ENCODE assay signal across 11 cellular contexts in genomic region chr11:100830978-100831732, GRCh38.
DNase-seq lines count a peak whose midpoint lies in the region; TF ChIP-seq lines count a peak whose summit lies in the region.
"Had no signal": no experiment of that assay in that cellular context is flagged by ENCODE, and none has a peak within 500 bp of the region (broad histone marks: within the 10 kb centered on the region; RNA-seq: fewer than 3 reads in every experiment).

No MANE protein-coding gene starts in this region.

- H4K91ac ChIP-seq in H9 (ENCODE audit: insufficient read length, low read depth, low read length), result no peak overlapping the region

- no peaks in the 10 kb centered on the region for H3K23me2 ChIP-seq in H9 (ENCODE audit: insufficient read length, low read depth, low read length, poor library complexity, severe bottlenecking)

- H3K4me3 ChIP-seq in cardiac muscle cell (no peak overlapping the region), skeletal muscle cell (ENCODE audit: low read depth, low read length) (no peak overlapping the region)

- H4K8ac ChIP-seq in H9 (replicated peaks; ENCODE audit: insufficient read length, low read depth, low read length), result no peak overlapping the region

- H3K56ac ChIP-seq in H9 (ENCODE audit: insufficient read length, low read depth, low read length), result no peak overlapping the region

- H2AK5ac ChIP-seq in H9 (ENCODE audit: insufficient read length, low read length), result no peak overlapping the region

- no peak overlapping the region for H2BK5ac ChIP-seq in H9 (ENCODE audit: insufficient read length, low read length)

- no peak overlapping the region for H3K4ac ChIP-seq in H9 (ENCODE audit: low read depth, low read length)

- H3K4me3 Mint-ChIP-seq in activated naive CD4-positive, alpha-beta T cell treated with anti-CD3 and anti-CD28 coated beads for 36 hours, result no peak overlapping the region
- no peak overlapping the region for H3K4me3 Mint-ChIP-seq in H9
- H3K4me3 Mint-ChIP-seq: activated CD4-positive, alpha-beta T cell treated with anti-CD3 and anti-CD28 coated beads, Interleukin-2, amount 10 ng/mL, durations not matched to agents 7 days and 5 days; activated naive CD8-positive, alpha-beta T cell treated with anti-CD3 and anti-CD28 coated beads for 36 hours; neural crest cell had no signal

- no peaks in the 10 kb centered on the region for H3K9me3 Mint-ChIP-seq in activated naive CD4-positive, alpha-beta T cell treated with anti-CD3 and anti-CD28 coated beads for 36 hours
- H3K9me3 Mint-ChIP-seq in H9, result no peaks in the 10 kb centered on the region
- H3K9me3 Mint-ChIP-seq: activated CD4-positive, alpha-beta T cell treated with anti-CD3 and anti-CD28 coated beads, Interleukin-2, amount 10 ng/mL, durations not matched to agents 7 days and 5 days; activated naive CD8-positive, alpha-beta T cell treated with anti-CD3 and anti-CD28 coated beads for 36 hours; neural crest cell had no signal

- no peak overlapping the region for H2BK120ac ChIP-seq in H9 (ENCODE audit: low read depth, low read length, poor library complexity, severe bottlenecking)

- H3K18ac ChIP-seq in H9 (ENCODE audit: insufficient read length, low read depth, low read length), result no peak overlapping the region

- no peak overlapping the region for H2BK20ac ChIP-seq in H9 (ENCODE audit: low read depth, low read length, poor library complexity, severe bottlenecking)

- no peaks in the 10 kb centered on the region for H3K36me3 ChIP-seq in cardiac muscle cell

- CTCF ChIA-PET in activated naive CD4-positive, alpha-beta T cell treated with anti-CD3 and anti-CD28 coated beads for 36 hours (lab: Charles Lee), result interaction anchor here (0.7 kb wide), 1 partner anchor 21 kb away, joined by 3 read pairs; no protein-coding TSS in a partner anchor

- no peak overlapping the region for H2AFZ ChIP-seq in H9 (ENCODE audit: low read length)

- H3K4me1 Mint-ChIP-seq in activated naive CD4-positive, alpha-beta T cell treated with anti-CD3 and anti-CD28 coated beads for 36 hours (ENCODE audit: low read depth), result no peaks in the 10 kb centered on the region
- H3K4me1 Mint-ChIP-seq in H9, result peaks cover 54% of the 10 kb centered on the region in 2 experiments
- H3K4me1 Mint-ChIP-seq: activated CD4-positive, alpha-beta T cell treated with anti-CD3 and anti-CD28 coated beads, Interleukin-2, amount 10 ng/mL, durations not matched to agents 7 days and 5 days; activated naive CD8-positive, alpha-beta T cell treated with anti-CD3 and anti-CD28 coated beads for 36 hours had no signal

- H3K9ac ChIP-seq in H9 (ENCODE audit: extremely low read depth, insufficient read length, low read length), result no peak overlapping the region

- no peaks in the 10 kb centered on the region for H3K27me3 Mint-ChIP-seq in activated naive CD4-positive, alpha-beta T cell treated with anti-CD3 and anti-CD28 coated beads for 36 hours (ENCODE audit: low read depth)
- H3K27me3 Mint-ChIP-seq in H9 (ENCODE audit: low read depth), result no peaks in the 10 kb centered on the region
- H3K27me3 Mint-ChIP-seq: activated CD4-positive, alpha-beta T cell treated with anti-CD3 and anti-CD28 coated beads, Interleukin-2, amount 10 ng/mL, durations not matched to agents 7 days and 5 days; activated naive CD8-positive, alpha-beta T cell treated with anti-CD3 and anti-CD28 coated beads for 36 hours had no signal

- H3K14ac ChIP-seq in H9 (ENCODE audit: insufficient read depth, low read length), result no peak overlapping the region

- no peaks in the 10 kb centered on the region for H3K79me1 ChIP-seq in H9 (ENCODE audit: insufficient read depth, low read depth, low read length, poor library complexity, severe bottlenecking)

- no peak overlapping the region for H2BK12ac ChIP-seq in H9 (ENCODE audit: insufficient read length, low read depth, low read length)

- H3K27ac ChIP-seq in cardiac muscle cell, result peak overlapping the region; percentile 67
- no peak overlapping the region for H3K27ac ChIP-seq in H9 (ENCODE audit: insufficient read length, low read depth, low read length)

- no peaks in the 10 kb centered on the region for H4K20me1 ChIP-seq in H9 (ENCODE audit: control insufficient read depth, insufficient read depth, insufficient read length)

- H3K4me2 ChIP-seq in H9 (ENCODE audit: insufficient read depth, insufficient read length, low read length), result no peak overlapping the region

- peaks cover 77% of the 10 kb centered on the region for H3K4me1 ChIP-seq in cardiac muscle cell (ENCODE audit: low read depth)
- H3K4me1 ChIP-seq in H9 (ENCODE audit: insufficient read depth, low read length), result peaks cover 15% of the 10 kb centered on the region; the same call in 1 of the 2 replicates

- no peak overlapping the region for H3T11ph ChIP-seq in H9 (ENCODE audit: low read length)

- H3K27ac Mint-ChIP-seq in activated naive CD4-positive, alpha-beta T cell treated with anti-CD3 and anti-CD28 coated beads for 36 hours, result no peak overlapping the region
- 0 out of 7 replicates have a peak overlapping the region, but pooled peaks of 1 of the 3 experiments have one; percentile 53 for H3K27ac Mint-ChIP-seq in H9
- H3K27ac Mint-ChIP-seq: activated CD4-positive, alpha-beta T cell treated with anti-CD3 and anti-CD28 coated beads, Interleukin-2, amount 10 ng/mL, durations not matched to agents 7 days and 5 days; activated naive CD8-positive, alpha-beta T cell treated with anti-CD3 and anti-CD28 coated beads for 36 hours had no signal

- no peaks in the 10 kb centered on the region; the same call in 1 of the 2 replicates for H3K79me2 ChIP-seq in H9 (ENCODE audit: insufficient read depth, low read length)

- no peaks in the 10 kb centered on the region for H3K9me3 ChIP-seq in cardiac muscle cell (ENCODE audit: low read depth)
- no peaks in the 10 kb centered on the region for H3K9me3 ChIP-seq in H9 (ENCODE audit: control insufficient read depth, low read depth, low read length)

- H3K23ac ChIP-seq in H9 (ENCODE audit: insufficient read length, low read depth, low read length), result no peak overlapping the region

- DNase-seq in HCEC 1CT (peak; percentile 84), amniotic epithelial cell (ENCODE audit: low read depth) (peak; percentile 73), cardiac muscle cell (ENCODE audit: low read depth in 1 of 2, low spot score in 1 of 2) (peak in 1 of 2 donors; percentile 71), skeletal muscle cell (ENCODE audit: low read depth) (peak; percentile 45), superior temporal gyrus (ENCODE audit: extremely low spot score) (no peak), H9 (no peak), GDM1 (lab: John Stamatoyannopoulos, UW) (no peak)
- DNase-seq in activated naive CD4-positive, alpha-beta T cell treated with anti-CD3 and anti-CD28 coated beads for 36 hours, result no peak
- DNase-seq: activated CD4-positive, alpha-beta T cell treated with anti-CD3 and anti-CD28 coated beads, Interleukin-2, amount 10 ng/mL, durations not matched to agents 7 days and 5 days; activated naive CD8-positive, alpha-beta T cell treated with anti-CD3 and anti-CD28 coated beads for 36 hours had no signal

- no CpG with 5 or more reads among the region's 6 CpGs for WGBS in H9 (ENCODE audit: extremely low coverage, insufficient read length, low lambda C conversion rate)

- intact Hi-C loops in activated naive CD4-positive, alpha-beta T cell treated with anti-CD3 and anti-CD28 coated beads for 36 hours (cut with micrococcal nuclease), result no loop called here

- H4K5ac ChIP-seq in H9 (ENCODE audit: insufficient read length, low read depth, low read length), result no peak overlapping the region

- TF ChIP-seq CTCF in cardiac muscle cell (IDR thresholded peaks at IDR 0.05; ENCODE audit: low read depth, low read length) (no peak), H9 (conservative IDR thresholded peaks at IDR 0.05) (no peak)

- H3K36me3 Mint-ChIP-seq in activated naive CD4-positive, alpha-beta T cell treated with anti-CD3 and anti-CD28 coated beads for 36 hours (ENCODE audit: low read depth), result no peaks in the 10 kb centered on the region
- no peaks in the 10 kb centered on the region for H3K36me3 Mint-ChIP-seq in H9 (ENCODE audit: insufficient read depth in 1 of 3, low read depth in 3 of 3)
- H3K36me3 Mint-ChIP-seq: activated naive CD8-positive, alpha-beta T cell treated with anti-CD3 and anti-CD28 coated beads for 36 hours had no signal

- H3K27me3 ChIP-seq in cardiac muscle cell (no peaks in the 10 kb centered on the region), H9 (ENCODE audit: insufficient read depth, low read length) (no peaks in the 10 kb centered on the region)

- no peak overlapping the region for H2BK15ac ChIP-seq in H9 (ENCODE audit: low read depth, low read length)

Comparison
In these comparisons a context has a peak if more than half of its experiments do, and no peak if none do; other contexts are left out.
1. DNase-seq: peak in HCEC 1CT (single experiment), amniotic epithelial cell (single experiment) and skeletal muscle cell (single experiment); none in activated naive CD4-positive, alpha-beta T cell treated with anti-CD3 and anti-CD28 coated beads for 36 hours (single experiment), superior temporal gyrus (single experiment), H9 (single experiment) and GDM1 (single experiment).